In the genomic region with DNA sequence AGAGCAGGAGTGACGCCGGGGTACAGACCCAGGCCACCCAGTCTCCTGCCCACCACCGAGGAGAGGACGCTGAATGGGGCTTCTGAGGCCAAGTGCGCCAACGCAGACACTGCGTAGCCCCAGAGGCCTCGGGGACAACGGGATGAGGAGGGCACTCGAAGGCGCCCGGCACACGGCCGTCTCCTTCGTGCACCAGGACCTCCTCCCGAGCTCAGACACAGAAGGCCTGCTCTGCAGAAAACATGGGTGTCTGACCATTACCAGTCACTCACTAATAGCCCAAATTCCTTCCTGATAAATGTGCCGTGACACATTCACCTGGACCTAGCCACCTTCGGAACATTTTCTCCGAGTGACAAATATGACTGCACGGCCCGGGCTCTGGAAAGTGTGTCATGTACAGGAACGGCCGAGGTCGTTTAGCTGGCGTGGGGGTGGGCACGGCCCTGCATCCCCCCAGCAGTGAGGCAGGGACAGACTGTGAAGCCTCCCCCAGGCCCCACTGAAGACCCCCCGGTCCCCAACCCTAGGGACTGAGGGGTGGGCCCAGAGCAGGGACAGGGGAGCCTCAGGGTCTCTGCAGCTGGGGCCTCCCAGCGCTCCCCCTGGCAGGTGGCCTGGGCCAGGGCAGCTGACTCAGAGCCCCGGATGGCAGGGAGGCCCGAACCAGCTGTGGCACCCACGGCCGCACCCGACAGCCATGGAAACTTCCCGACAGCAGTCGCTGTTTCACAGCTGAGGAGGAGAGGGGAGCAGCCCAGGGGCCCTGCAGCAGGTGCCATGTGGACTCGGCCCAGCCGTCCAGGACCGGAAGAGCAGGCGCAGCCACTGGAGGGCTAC, we compare ENCODE assay signal across 16 cellular contexts. TPM values are rescaled to one million over a fixed set of nuclear protein-coding genes. Genes with fewer than 3 reads are reported as not detected.
DNase-seq lines count a peak whose midpoint lies in the region; ATAC-seq, FAIRE-seq and TF ChIP-seq lines count a peak whose summit lies in the region.
"Had no signal": no experiment of that assay in that cellular context is flagged by ENCODE, and none has a peak within 500 bp of the region (broad histone marks: within the 10 kb centered on the region; RNA-seq: fewer than 3 reads in every experiment).

No MANE protein-coding gene starts in this region.

- H3K18ac ChIP-seq in mesenchymal stem cell (ENCODE audit: low read depth in 1 of 2, low read length in 2 of 2): no peak overlapping the region

- H3K27me3 ChIP-seq in mesenchymal stem cell (ENCODE audit: control insufficient read depth in 1 of 2, insufficient read depth in 1 of 2, low read length in 2 of 2): no peaks in the 10 kb centered on the region
- H3K27me3 ChIP-seq in upper lobe of right lung: no peaks in the 10 kb centered on the region

- no peak overlapping the region for H2AK5ac ChIP-seq in mesenchymal stem cell (ENCODE audit: low read length, severe bottlenecking)

- no peak overlapping the region for H3K4me2 ChIP-seq in mesenchymal stem cell (ENCODE audit: low read length, poor library complexity, severe bottlenecking)
- H3K4me2 ChIP-seq: SK-N-SH had no signal

- no peaks in the 10 kb centered on the region for H3K4me1 Mint-ChIP-seq in activated CD4-positive, alpha-beta memory T cell treated with anti-CD3 and anti-CD28 coated beads, Interleukin-2, amount 10 ng/mL, durations not matched to agents 7 days and 5 days
- H3K4me1 Mint-ChIP-seq: activated naive CD8-positive, alpha-beta T cell treated with anti-CD3 and anti-CD28 coated beads, Interleukin-2, amount 10 ng/mL, durations not matched to agents 7 days and 5 days; B cell; memory B cell had no signal

- FAIRE-seq in frontal cortex (lab: Jason Lieb, UNC): no peak

- no peak overlapping the region for H3K14ac ChIP-seq in mesenchymal stem cell (ENCODE audit: low read length in 2 of 2)

- 82% methylated on average over 39 of the region's 39 CpGs for WGBS in mesenchymal stem cell

- ATAC-seq in left ventricle myocardium superior (no peak), upper lobe of right lung (no peak), GM18502 (IDR thresholded peaks at IDR 0.05; ENCODE audit: poor library complexity, unreplicated experiment) (no peak)

- no peak overlapping the region for H3K4ac ChIP-seq in mesenchymal stem cell (ENCODE audit: low read depth in 1 of 2, low read length in 2 of 2)

- H3K9me3 ChIP-seq in mesenchymal stem cell (ENCODE audit: control insufficient read depth, low read length): no peaks in the 10 kb centered on the region
- no peaks in the 10 kb centered on the region for H3K9me3 ChIP-seq in upper lobe of right lung
- H3K9me3 ChIP-seq: SK-N-SH had no signal

- H3K27ac ChIP-seq in mesenchymal stem cell (ENCODE audit: low read length, poor library complexity, severe bottlenecking): no peak overlapping the region
- no peak overlapping the region for H3K27ac ChIP-seq in upper lobe of right lung
- H3K27ac ChIP-seq: dorsolateral prefrontal cortex, tibial nerve had no signal

- peak overlapping the region; percentile 18 to 65 for H2BK12ac ChIP-seq in mesenchymal stem cell (ENCODE audit: low read length in 2 of 2)

- no peak for TF ChIP-seq CTCF in upper lobe of right lung (IDR thresholded peaks at IDR 0.05)

- intact Hi-C loops in cardiac septum (cut with DNase I): no loop called here
- intact Hi-C loops in left ventricle myocardium superior (cut with micrococcal nuclease): no loop called here
- intact Hi-C loops in upper lobe of right lung (cut with DNase I): no loop called here

- H2BK120ac ChIP-seq in mesenchymal stem cell (ENCODE audit: low read depth, low read length): no peak overlapping the region

- H3K27ac Mint-ChIP-seq in activated CD4-positive, alpha-beta memory T cell treated with anti-CD3 and anti-CD28 coated beads, Interleukin-2, amount 10 ng/mL, durations not matched to agents 7 days and 5 days: no peak overlapping the region
- H3K27ac Mint-ChIP-seq: activated naive CD8-positive, alpha-beta T cell treated with anti-CD3 and anti-CD28 coated beads, Interleukin-2, amount 10 ng/mL, durations not matched to agents 7 days and 5 days; B cell; memory B cell had no signal

- DNase-seq in cardiac septum (ENCODE audit: low spot score) (peak; percentile 68), left ventricle myocardium superior (no peak), mesenchymal stem cell (no peak), upper lobe of right lung (peak; percentile 54), cerebellar cortex (ENCODE audit: low spot score) (no peak), frontal cortex (ENCODE audit: low spot score in 2 of 2) (no peak)
- peak; percentile 10 for DNase-seq in activated CD4-positive, alpha-beta memory T cell treated with anti-CD3 and anti-CD28 coated beads, Interleukin-2, amount 10 ng/mL, durations not matched to agents 7 days and 5 days
- DNase-seq: activated naive CD8-positive, alpha-beta T cell treated with anti-CD3 and anti-CD28 coated beads, Interleukin-2, amount 10 ng/mL, durations not matched to agents 7 days and 5 days; NCI-H1092; NCI-H69 had no signal

- H2AFZ ChIP-seq in mesenchymal stem cell (ENCODE audit: low read depth, low read length): no peak overlapping the region

- H3K9ac ChIP-seq in mesenchymal stem cell (ENCODE audit: low read length): peak overlapping the region; percentile 88
- H3K9ac ChIP-seq: SK-N-SH had no signal

- H3K4me3 ChIP-seq in mesenchymal stem cell (ENCODE audit: insufficient read depth in 1 of 2, low read depth in 1 of 2, low read length in 2 of 2): no peak overlapping the region
- no peak overlapping the region for H3K4me3 ChIP-seq in upper lobe of right lung
- H3K4me3 ChIP-seq: dorsolateral prefrontal cortex, tibial nerve had no signal

- peaks cover 2% of the 10 kb centered on the region for H3K9me3 Mint-ChIP-seq in activated CD4-positive, alpha-beta memory T cell treated with anti-CD3 and anti-CD28 coated beads, Interleukin-2, amount 10 ng/mL, durations not matched to agents 7 days and 5 days
- H3K9me3 Mint-ChIP-seq: memory B cell had no signal

- H3K79me1 ChIP-seq in mesenchymal stem cell (replicated peaks; ENCODE audit: low read length, poor library complexity, severe bottlenecking): no peaks in the 10 kb centered on the region

- H2BK5ac ChIP-seq in mesenchymal stem cell (ENCODE audit: low read depth, low read length, poor library complexity, severe bottlenecking): no peak overlapping the region

- peaks cover 25% of the 10 kb centered on the region for H3K4me1 ChIP-seq in mesenchymal stem cell (ENCODE audit: control insufficient read depth, insufficient read depth, low read depth, low read length)
- no peaks in the 10 kb centered on the region for H3K4me1 ChIP-seq in upper lobe of right lung

- no peak overlapping the region for H3K23ac ChIP-seq in mesenchymal stem cell (ENCODE audit: low read length in 2 of 2)

- no peaks in the 10 kb centered on the region for H3K36me3 ChIP-seq in mesenchymal stem cell (ENCODE audit: control insufficient read depth in 1 of 2, insufficient read depth in 2 of 2, low read depth in 1 of 2, low read length in 2 of 2)
- no peaks in the 10 kb centered on the region for H3K36me3 ChIP-seq in upper lobe of right lung
- H3K36me3 ChIP-seq: tibial nerve had no signal

- no peaks in the 10 kb centered on the region for H3K36me3 Mint-ChIP-seq in activated CD4-positive, alpha-beta memory T cell treated with anti-CD3 and anti-CD28 coated beads, Interleukin-2, amount 10 ng/mL, durations not matched to agents 7 days and 5 days (ENCODE audit: low read depth)
- H3K36me3 Mint-ChIP-seq: activated naive CD8-positive, alpha-beta T cell treated with anti-CD3 and anti-CD28 coated beads, Interleukin-2, amount 10 ng/mL, durations not matched to agents 7 days and 5 days; memory B cell had no signal

- peaks cover 2% of the 10 kb centered on the region for H3K27me3 Mint-ChIP-seq in activated CD4-positive, alpha-beta memory T cell treated with anti-CD3 and anti-CD28 coated beads, Interleukin-2, amount 10 ng/mL, durations not matched to agents 7 days and 5 days
- H3K27me3 Mint-ChIP-seq: B cell had no signal

- H4K91ac ChIP-seq in mesenchymal stem cell (ENCODE audit: low read length): peak overlapping the region; percentile 61

- H4K8ac ChIP-seq in mesenchymal stem cell (ENCODE audit: low read length): no peak overlapping the region

- CTCF ChIA-PET in activated CD4-positive, alpha-beta memory T cell treated with anti-CD3 and anti-CD28 coated beads, Interleukin-2, amount 10 ng/mL, durations not matched to agents 7 days and 5 days (lab: Charles Lee): no interaction called here

- H3K4me3 Mint-ChIP-seq in activated CD4-positive, alpha-beta memory T cell treated with anti-CD3 and anti-CD28 coated beads, Interleukin-2, amount 10 ng/mL, durations not matched to agents 7 days and 5 days: no peak overlapping the region
- H3K4me3 Mint-ChIP-seq: activated naive CD8-positive, alpha-beta T cell treated with anti-CD3 and anti-CD28 coated beads, Interleukin-2, amount 10 ng/mL, durations not matched to agents 7 days and 5 days; B cell; memory B cell had no signal

- H2BK15ac ChIP-seq in mesenchymal stem cell (ENCODE audit: low read depth, poor library complexity, severe bottlenecking): peak overlapping the region; percentile 90

- POLR2A ChIA-PET in activated CD4-positive, alpha-beta memory T cell treated with anti-CD3 and anti-CD28 coated beads, Interleukin-2, amount 10 ng/mL, durations not matched to agents 7 days and 5 days (lab: Charles Lee): no interaction called here

RNA-seq across cellular contexts. Expression of a gene that starts 16.7 kb away (rescaled TPM):
- total RNA-seq in cardiac septum: 157 TPM
- total RNA-seq in left ventricle myocardium superior: 196 TPM
- 1 to 10 TPM; 1.1 to 1.6 TPM for total RNA-seq in activated CD4-positive, alpha-beta memory T cell treated with anti-CD3 and anti-CD28 coated beads, Interleukin-2, amount 10 ng/mL, durations not matched to agents 7 days and 5 days
- polyA plus RNA-seq in mesenchymal stem cell (2013, experiment 1 of 2): 1,409 TPM
- 1,389 TPM for polyA plus RNA-seq in mesenchymal stem cell (2013, experiment 2 of 2)
- total RNA-seq in upper lobe of right lung: 269 TPM
- 15.5 TPM for total RNA-seq in frontal cortex

Comparison
In these comparisons a context has a peak if more than half of its experiments do, and no peak if none do; other contexts are left out.
1. DNase-seq: peak in cardiac septum (single experiment), activated CD4-positive, alpha-beta memory T cell treated with anti-CD3 and anti-CD28 coated beads, Interleukin-2, amount 10 ng/mL, durations not matched to agents 7 days and 5 days (single experiment) and upper lobe of right lung (single experiment); none in left ventricle myocardium superior (single experiment), mesenchymal stem cell (single experiment), cerebellar cortex (single experiment) and frontal cortex (0 of 2).